1 cellular context compared by ENCODE assay signal in genomic region chr4:158605393-158605792, GRCh38.
TF ChIP-seq lines count a peak whose summit lies in the region.

No MANE protein-coding gene starts in this region.

TF ChIP-seq in H1, 55 proteins besides CTCF, POLR2A, EP300 and RAD21 (continued from another document):
- TF ChIP-seq, protein P1, sequence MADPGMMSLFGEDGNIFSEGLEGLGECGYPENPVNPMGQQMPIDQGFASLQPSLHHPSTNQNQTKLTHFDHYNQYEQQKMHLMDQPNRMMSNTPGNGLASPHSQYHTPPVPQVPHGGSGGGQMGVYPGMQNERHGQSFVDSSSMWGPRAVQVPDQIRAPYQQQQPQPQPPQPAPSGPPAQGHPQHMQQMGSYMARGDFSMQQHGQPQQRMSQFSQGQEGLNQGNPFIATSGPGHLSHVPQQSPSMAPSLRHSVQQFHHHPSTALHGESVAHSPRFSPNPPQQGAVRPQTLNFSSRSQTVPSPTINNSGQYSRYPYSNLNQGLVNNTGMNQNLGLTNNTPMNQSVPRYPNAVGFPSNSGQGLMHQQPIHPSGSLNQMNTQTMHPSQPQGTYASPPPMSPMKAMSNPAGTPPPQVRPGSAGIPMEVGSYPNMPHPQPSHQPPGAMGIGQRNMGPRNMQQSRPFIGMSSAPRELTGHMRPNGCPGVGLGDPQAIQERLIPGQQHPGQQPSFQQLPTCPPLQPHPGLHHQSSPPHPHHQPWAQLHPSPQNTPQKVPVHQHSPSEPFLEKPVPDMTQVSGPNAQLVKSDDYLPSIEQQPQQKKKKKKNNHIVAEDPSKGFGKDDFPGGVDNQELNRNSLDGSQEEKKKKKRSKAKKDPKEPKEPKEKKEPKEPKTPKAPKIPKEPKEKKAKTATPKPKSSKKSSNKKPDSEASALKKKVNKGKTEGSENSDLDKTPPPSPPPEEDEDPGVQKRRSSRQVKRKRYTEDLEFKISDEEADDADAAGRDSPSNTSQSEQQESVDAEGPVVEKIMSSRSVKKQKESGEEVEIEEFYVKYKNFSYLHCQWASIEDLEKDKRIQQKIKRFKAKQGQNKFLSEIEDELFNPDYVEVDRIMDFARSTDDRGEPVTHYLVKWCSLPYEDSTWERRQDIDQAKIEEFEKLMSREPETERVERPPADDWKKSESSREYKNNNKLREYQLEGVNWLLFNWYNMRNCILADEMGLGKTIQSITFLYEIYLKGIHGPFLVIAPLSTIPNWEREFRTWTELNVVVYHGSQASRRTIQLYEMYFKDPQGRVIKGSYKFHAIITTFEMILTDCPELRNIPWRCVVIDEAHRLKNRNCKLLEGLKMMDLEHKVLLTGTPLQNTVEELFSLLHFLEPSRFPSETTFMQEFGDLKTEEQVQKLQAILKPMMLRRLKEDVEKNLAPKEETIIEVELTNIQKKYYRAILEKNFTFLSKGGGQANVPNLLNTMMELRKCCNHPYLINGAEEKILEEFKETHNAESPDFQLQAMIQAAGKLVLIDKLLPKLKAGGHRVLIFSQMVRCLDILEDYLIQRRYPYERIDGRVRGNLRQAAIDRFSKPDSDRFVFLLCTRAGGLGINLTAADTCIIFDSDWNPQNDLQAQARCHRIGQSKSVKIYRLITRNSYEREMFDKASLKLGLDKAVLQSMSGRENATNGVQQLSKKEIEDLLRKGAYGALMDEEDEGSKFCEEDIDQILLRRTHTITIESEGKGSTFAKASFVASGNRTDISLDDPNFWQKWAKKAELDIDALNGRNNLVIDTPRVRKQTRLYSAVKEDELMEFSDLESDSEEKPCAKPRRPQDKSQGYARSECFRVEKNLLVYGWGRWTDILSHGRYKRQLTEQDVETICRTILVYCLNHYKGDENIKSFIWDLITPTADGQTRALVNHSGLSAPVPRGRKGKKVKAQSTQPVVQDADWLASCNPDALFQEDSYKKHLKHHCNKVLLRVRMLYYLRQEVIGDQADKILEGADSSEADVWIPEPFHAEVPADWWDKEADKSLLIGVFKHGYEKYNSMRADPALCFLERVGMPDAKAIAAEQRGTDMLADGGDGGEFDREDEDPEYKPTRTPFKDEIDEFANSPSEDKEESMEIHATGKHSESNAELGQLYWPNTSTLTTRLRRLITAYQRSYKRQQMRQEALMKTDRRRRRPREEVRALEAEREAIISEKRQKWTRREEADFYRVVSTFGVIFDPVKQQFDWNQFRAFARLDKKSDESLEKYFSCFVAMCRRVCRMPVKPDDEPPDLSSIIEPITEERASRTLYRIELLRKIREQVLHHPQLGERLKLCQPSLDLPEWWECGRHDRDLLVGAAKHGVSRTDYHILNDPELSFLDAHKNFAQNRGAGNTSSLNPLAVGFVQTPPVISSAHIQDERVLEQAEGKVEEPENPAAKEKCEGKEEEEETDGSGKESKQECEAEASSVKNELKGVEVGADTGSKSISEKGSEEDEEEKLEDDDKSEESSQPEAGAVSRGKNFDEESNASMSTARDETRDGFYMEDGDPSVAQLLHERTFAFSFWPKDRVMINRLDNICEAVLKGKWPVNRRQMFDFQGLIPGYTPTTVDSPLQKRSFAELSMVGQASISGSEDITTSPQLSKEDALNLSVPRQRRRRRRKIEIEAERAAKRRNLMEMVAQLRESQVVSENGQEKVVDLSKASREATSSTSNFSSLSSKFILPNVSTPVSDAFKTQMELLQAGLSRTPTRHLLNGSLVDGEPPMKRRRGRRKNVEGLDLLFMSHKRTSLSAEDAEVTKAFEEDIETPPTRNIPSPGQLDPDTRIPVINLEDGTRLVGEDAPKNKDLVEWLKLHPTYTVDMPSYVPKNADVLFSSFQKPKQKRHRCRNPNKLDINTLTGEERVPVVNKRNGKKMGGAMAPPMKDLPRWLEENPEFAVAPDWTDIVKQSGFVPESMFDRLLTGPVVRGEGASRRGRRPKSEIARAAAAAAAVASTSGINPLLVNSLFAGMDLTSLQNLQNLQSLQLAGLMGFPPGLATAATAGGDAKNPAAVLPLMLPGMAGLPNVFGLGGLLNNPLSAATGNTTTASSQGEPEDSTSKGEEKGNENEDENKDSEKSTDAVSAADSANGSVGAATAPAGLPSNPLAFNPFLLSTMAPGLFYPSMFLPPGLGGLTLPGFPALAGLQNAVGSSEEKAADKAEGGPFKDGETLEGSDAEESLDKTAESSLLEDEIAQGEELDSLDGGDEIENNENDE (IDR thresholded peaks at IDR 0.05; ENCODE audit: insufficient replicate concordance, low read length), result no peak
